Comparison of ENCODE assay signal across 19 cellular contexts in the genomic region with DNA sequence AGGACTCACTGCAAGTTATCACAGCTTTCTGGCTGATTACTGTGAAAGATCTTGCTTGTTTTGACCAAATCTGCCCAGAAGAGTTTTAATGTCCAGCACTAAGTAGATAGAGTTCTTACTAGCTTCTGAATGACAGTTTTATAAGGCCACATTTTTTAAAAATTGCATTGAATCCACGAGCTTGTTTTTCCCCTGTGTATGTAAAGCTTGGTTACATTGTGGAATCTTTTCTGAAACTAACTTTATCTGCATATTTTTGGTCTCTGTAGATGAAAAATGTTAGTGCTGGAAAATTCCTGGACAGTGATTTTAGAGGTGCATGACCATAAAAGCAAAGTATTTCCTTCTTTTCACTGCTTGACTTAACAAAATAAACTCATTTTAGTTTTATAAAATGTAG.
DNase-seq lines count a peak whose midpoint lies in the region; ATAC-seq and TF ChIP-seq lines count a peak whose summit lies in the region.
"Had no signal": no experiment of that assay in that cellular context is flagged by ENCODE, and none has a peak within 500 bp of the region (broad histone marks: within the 10 kb centered on the region; RNA-seq: fewer than 3 reads in every experiment).

No MANE protein-coding gene starts in this region.

- no peaks in the 10 kb centered on the region for H3K36me3 Mint-ChIP-seq in T-cell
- H3K36me3 Mint-ChIP-seq: CD4-positive, alpha-beta memory T cell had no signal

- no peaks in the 10 kb centered on the region for H3K4me1 ChIP-seq in adipocyte (ENCODE audit: control insufficient read depth, insufficient read depth, low read length)
- H3K4me1 ChIP-seq in osteoblast (ENCODE audit: insufficient read depth, low read length): peaks cover 18% of the 10 kb centered on the region
- H3K4me1 ChIP-seq: SJCRH30 had no signal

- no peak for ATAC-seq in T-cell (replicated peaks in 1 of 4)
- ATAC-seq: GM23338, K562 had no signal

- peak overlapping the region; percentile 67 for H3K27ac ChIP-seq in osteoblast (ENCODE audit: low read depth, low read length)
- H3K27ac ChIP-seq: SJCRH30 had no signal

- no peaks in the 10 kb centered on the region for H3K27me3 Mint-ChIP-seq in T-cell
- H3K27me3 Mint-ChIP-seq: CD4-positive, alpha-beta memory T cell had no signal

- no peak overlapping the region for H3K4me3 ChIP-seq in adipocyte (ENCODE audit: low read length)
- H3K4me3 ChIP-seq in fibroblast of pulmonary artery (replicated peaks; ENCODE audit: low read depth, low read length): no peak overlapping the region
- no peak overlapping the region for H3K4me3 ChIP-seq in osteoblast (ENCODE audit: insufficient read depth, low read length)
- H3K4me3 ChIP-seq: GM23338, K562, SJCRH30 had no signal

- H3K27me3 ChIP-seq in adipocyte (replicated peaks; ENCODE audit: control insufficient read depth, insufficient read depth, low read length): no peaks in the 10 kb centered on the region
- no peaks in the 10 kb centered on the region for H3K27me3 ChIP-seq in osteoblast (ENCODE audit: insufficient read depth, low read length)
- H3K27me3 ChIP-seq: SJCRH30 had no signal

- H3K9me3 ChIP-seq in adipocyte (ENCODE audit: control insufficient read depth, low read length) (no peaks in the 10 kb centered on the region), osteoblast (ENCODE audit: low read depth, low read length) (no peaks in the 10 kb centered on the region)
- H3K9me3 ChIP-seq: SJCRH30 had no signal

- peak; percentile 84 for DNase-seq in EH (ENCODE audit: low read depth)
- DNase-seq in adipocyte (ENCODE audit: low read depth): peak; percentile 52
- peak; percentile 7 for DNase-seq in fibroblast of pulmonary artery (ENCODE audit: low read depth)
- DNase-seq in osteoblast (ENCODE audit: insufficient read length, low spot score, missing footprints): no peak
- no peak for DNase-seq in SIG-M5 (lab: John Stamatoyannopoulos, UW)
- no peak for DNase-seq in activated CD4-positive, alpha-beta T cell treated with anti-CD3 and anti-CD28 coated beads, Interleukin-2, amount 50 U/mL, for 4 hours
- no peak for DNase-seq in T-cell
- DNase-seq: Calu3; CD4-positive, alpha-beta memory T cell; DMS53; MV-4-11; NCI-H1417 treated with DMSO at 0.1 percent for 48 hours; NCI-H2029 treated with DMSO at 0.1 percent for 48 hours; NCI-H2171 treated with DMSO at 0.1 percent for 48 hours; NCI-H446 treated with DMSO at 0.1 percent for 48 hours; OCI-M1; SJCRH30 had no signal

- H3K4me2 ChIP-seq in osteoblast (ENCODE audit: insufficient read depth, low read length): peak overlapping the region; percentile 31
- H3K4me2 ChIP-seq: GM23338 had no signal

- no peak overlapping the region for H3K27ac Mint-ChIP-seq in T-cell
- H3K27ac Mint-ChIP-seq: CD4-positive, alpha-beta memory T cell; GM23338 had no signal

- no peaks in the 10 kb centered on the region for H3K36me3 ChIP-seq in adipocyte (ENCODE audit: control insufficient read depth, insufficient read depth, low read length, severe bottlenecking)
- H3K36me3 ChIP-seq in osteoblast (ENCODE audit: insufficient read depth, low read length): no peaks in the 10 kb centered on the region
- H3K36me3 ChIP-seq: SJCRH30 had no signal

- POLR2A ChIA-PET in T-cell (lab: Charles Lee): no interaction called here

- peaks cover 0 to 9% (median 3%) of the 10 kb centered on the region in 3 donors for H3K9me3 Mint-ChIP-seq in T-cell
- H3K9me3 Mint-ChIP-seq: GM23338 had no signal

- TF ChIP-seq CTCF in fibroblast of pulmonary artery (IDR thresholded peaks at IDR 0.05; ENCODE audit: low read length, missing control alignments) (no peak), osteoblast (IDR thresholded peaks at IDR 0.05; ENCODE audit: extremely low read depth, low read depth, low read length) (no peak)

- H3K4me3 Mint-ChIP-seq in T-cell: no peak overlapping the region
- H3K4me3 Mint-ChIP-seq: CD4-positive, alpha-beta memory T cell; GM23338 had no signal

- H4K20me1 ChIP-seq in osteoblast (ENCODE audit: insufficient read depth, low read length): no peaks in the 10 kb centered on the region

- H3K9ac ChIP-seq in adipocyte (ENCODE audit: low read length): no peak overlapping the region

- H3K4me1 Mint-ChIP-seq in T-cell: no peaks in the 10 kb centered on the region
- H3K4me1 Mint-ChIP-seq: CD4-positive, alpha-beta memory T cell; GM23338 had no signal

- CTCF ChIA-PET in T-cell (lab: Charles Lee): no interaction called here

- H3K79me2 ChIP-seq in osteoblast (ENCODE audit: insufficient read depth, low read length): no peaks in the 10 kb centered on the region

- H2AFZ ChIP-seq in osteoblast (ENCODE audit: low read length): no peak overlapping the region
- H2AFZ ChIP-seq: GM23338 had no signal

Comparison
In these comparisons a context has a peak if more than half of its experiments do, and no peak if none do; other contexts are left out.
1. DNase-seq: peak in EH (single experiment), adipocyte (single experiment) and fibroblast of pulmonary artery (single experiment); none in osteoblast (single experiment), SIG-M5 (single experiment), activated CD4-positive, alpha-beta T cell treated with anti-CD3 and anti-CD28 coated beads, Interleukin-2, amount 50 U/mL, for 4 hours (0 of 2) and T-cell (0 of 34).